ENCODE assay signal across 25 cellular contexts in the genomic region with DNA sequence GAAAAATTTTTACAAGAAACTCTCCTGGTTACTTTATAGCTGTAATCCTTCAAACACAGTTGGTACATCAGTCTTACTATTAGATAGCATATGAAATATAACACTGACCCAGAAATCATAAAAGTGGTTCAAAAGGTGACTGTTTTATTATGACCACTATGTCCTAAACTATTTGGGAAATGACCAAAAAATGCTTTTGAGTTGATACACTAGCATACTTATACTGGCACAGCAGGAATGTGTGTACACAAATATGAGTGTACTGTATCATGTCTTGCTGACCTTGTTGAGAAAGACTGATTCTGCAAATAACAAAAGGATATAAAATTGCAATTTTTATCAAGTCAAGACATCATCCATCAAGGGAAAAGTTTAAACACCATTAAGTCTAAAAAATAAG. TPM values are rescaled to one million over a fixed set of nuclear protein-coding genes. Genes with fewer than 3 reads are reported as not detected.
A peak's percentile ranks its signal among the peaks of the same experiment; 100 is the strongest.
DNase-seq lines count a peak whose midpoint lies in the region; ATAC-seq and TF ChIP-seq lines count a peak whose summit lies in the region.
"Had no signal": no experiment of that assay in that cellular context is flagged by ENCODE, and none has a peak within 500 bp of the region (broad histone marks: within the 10 kb centered on the region; RNA-seq: fewer than 3 reads in every experiment).

No MANE protein-coding gene starts in this region.

- H4K5ac ChIP-seq in IMR-90 (ENCODE audit: low read depth, low read length): no peak overlapping the region

- H3K9ac ChIP-seq in IMR-90 (ENCODE audit: low read depth, low read length): no peak overlapping the region

- no peak overlapping the region for H4K8ac ChIP-seq in IMR-90 (ENCODE audit: low read depth in 2 of 2, low read length in 2 of 2)

- H3K27ac ChIP-seq in IMR-90 (ENCODE audit: insufficient read depth, low read length): no peak overlapping the region
- H3K27ac ChIP-seq: HL-60, RWPE1 had no signal

- H4K91ac ChIP-seq in IMR-90 (ENCODE audit: insufficient read depth, low read depth, low read length): no peak overlapping the region

- CTCF ChIA-PET in IMR-90 (lab: Yijun Ruan, JAX): no interaction called here

- POLR2A ChIA-PET in IMR-90 (lab: Charles Lee; ENCODE audit: unreplicated experiment): no interaction called here

- no peak overlapping the region for H3K4ac ChIP-seq in IMR-90 (ENCODE audit: low read depth, low read length)

- no peak overlapping the region for H2BK20ac ChIP-seq in IMR-90 (ENCODE audit: low read depth, low read length)

- H2BK120ac ChIP-seq in IMR-90 (ENCODE audit: low read depth, low read length): no peak overlapping the region

- no peak overlapping the region for H3K4me2 ChIP-seq in IMR-90 (ENCODE audit: low read depth, low read length)

- no peak overlapping the region for H3K23ac ChIP-seq in IMR-90 (ENCODE audit: low read depth, low read length)

- TF ChIP-seq POLR2A in IMR-90 (IDR thresholded peaks at IDR 0.05; ENCODE audit: low read depth, low read length): no peak

- H3K79me1 ChIP-seq in IMR-90 (ENCODE audit: low read depth in 1 of 2, low read length in 2 of 2): no peaks in the 10 kb centered on the region

- intact Hi-C loops in IMR-90 (cut with micrococcal nuclease): no loop called here

- H2BK15ac ChIP-seq in IMR-90 (ENCODE audit: low read depth, low read length): no peak overlapping the region

- no TSS peak for BruUV-seq in IMR-90 (replicated peaks; lab: Mats Ljungman, UMichigan)

- TF ChIP-seq CTCF in IMR-90 (conservative IDR thresholded peaks at IDR 0.05; ENCODE audit: low read depth, low read length) (no peak), choroid plexus epithelial cell (conservative IDR thresholded peaks at IDR 0.05; ENCODE audit: low read depth, low read length) (no peak)

- H3K14ac ChIP-seq in IMR-90 (replicated peaks; ENCODE audit: low read depth, low read length): no peak overlapping the region

- H3K9me3 ChIP-seq in IMR-90 (ENCODE audit: control insufficient read depth, insufficient read depth, low read length): 0 out of 2 replicates have a peak, but pooled peaks cover 3% of the 10 kb centered on the region
- H3K9me3 ChIP-seq: BE2C had no signal

- no peak overlapping the region for H2AFZ ChIP-seq in IMR-90 (replicated peaks; ENCODE audit: low read length, poor library complexity)

- peaks cover 2% of the 10 kb centered on the region; the same call in 1 of the 2 replicates for H3K4me1 ChIP-seq in IMR-90 (ENCODE audit: control insufficient read depth, insufficient read depth, low read length)
- H3K4me1 ChIP-seq: BE2C had no signal

- TF ChIP-seq RAD21 in IMR-90 (IDR thresholded peaks at IDR 0.05; ENCODE audit: low read length): no peak

- ATAC-seq in IMR-90 (ENCODE audit: low read depth): peak; percentile 80
- ATAC-seq in GM21576 (IDR thresholded peaks at IDR 0.05; ENCODE audit: unreplicated experiment): no peak
- ATAC-seq in HG02588 (IDR thresholded peaks at IDR 0.05; ENCODE audit: unreplicated experiment): no peak
- ATAC-seq: HCT116, Panc1, T-cell had no signal

- H3K9me1 ChIP-seq in IMR-90 (ENCODE audit: insufficient read depth, low read length): 0 out of 2 replicates have a peak, but pooled peaks cover 2% of the 10 kb centered on the region

- H2AK9ac ChIP-seq in IMR-90 (replicated peaks; ENCODE audit: low read depth, low read length, poor library complexity): no peak overlapping the region

- H3K36me3 ChIP-seq in IMR-90 (ENCODE audit: control insufficient read depth, insufficient read depth, low read length): no peaks in the 10 kb centered on the region
- H3K36me3 ChIP-seq: BE2C had no signal

- no peaks in the 10 kb centered on the region for H3K27me3 ChIP-seq in IMR-90 (ENCODE audit: control insufficient read depth, insufficient read depth, low read length)
- H3K27me3 ChIP-seq: BE2C had no signal

- H3K4me3 ChIP-seq in IMR-90 (ENCODE audit: insufficient read depth, low read depth, low read length) (no peak overlapping the region), choroid plexus epithelial cell (ENCODE audit: low read depth, low read length) (no peak overlapping the region)

- no peak overlapping the region for H3K56ac ChIP-seq in IMR-90 (ENCODE audit: extremely low read depth, insufficient read depth, low read length)

- no peaks in the 10 kb centered on the region for H4K20me1 ChIP-seq in IMR-90 (ENCODE audit: insufficient read depth, low read length)

- dilution Hi-C loops in IMR-90 (cut with HindIII; ENCODE audit: low sequenced_read_pairs, unreplicated experiment): no loop called here

- no peak overlapping the region for H2BK5ac ChIP-seq in IMR-90 (ENCODE audit: low read depth, low read length, poor library complexity, severe bottlenecking)

- H2AK5ac ChIP-seq in IMR-90 (ENCODE audit: low read depth, low read length): no peak overlapping the region

- in situ Hi-C loops in IMR-90 (cut with MboI; ENCODE audit: low sequenced_read_pairs): no loop called here

- DNase-seq in EH (ENCODE audit: low read depth): peak; percentile 30
- peak; percentile 11 for DNase-seq in IMR-90
- peak; percentile 23 for DNase-seq in choroid plexus epithelial cell (ENCODE audit: low read depth)
- no peak for DNase-seq in GM03348 (ENCODE audit: low spot score)
- DNase-seq in NCI-H82 (lab: John Stamatoyannopoulos, UW): no peak
- DNase-seq: BE2C; CD8-positive, alpha-beta memory T cell; DMS 273 treated with DMSO at 0.1 percent for 48 hours; DMS79; GOT3; Karpas-422; MV-4-11; NCI-H1105 treated with DMSO at 0.1 percent for 48 hours; NCI-H146; NCI-H1930; NCI-H446; NCI-H526; SHP77; T-cell had no signal

- no peak overlapping the region for H3K18ac ChIP-seq in IMR-90 (ENCODE audit: low read depth, low read length)

TF ChIP-seq in IMR-90, 13 proteins besides CTCF, POLR2A, EP300 and RAD21:
- TF ChIP-seq CHD1 (IDR thresholded peaks at IDR 0.05; ENCODE audit: low read depth, low read length): no peak
- TF ChIP-seq MXI1 (IDR thresholded peaks at IDR 0.05; ENCODE audit: borderline replicate concordance, low read depth, low read length): no peak
- TF ChIP-seq, protein P1, sequence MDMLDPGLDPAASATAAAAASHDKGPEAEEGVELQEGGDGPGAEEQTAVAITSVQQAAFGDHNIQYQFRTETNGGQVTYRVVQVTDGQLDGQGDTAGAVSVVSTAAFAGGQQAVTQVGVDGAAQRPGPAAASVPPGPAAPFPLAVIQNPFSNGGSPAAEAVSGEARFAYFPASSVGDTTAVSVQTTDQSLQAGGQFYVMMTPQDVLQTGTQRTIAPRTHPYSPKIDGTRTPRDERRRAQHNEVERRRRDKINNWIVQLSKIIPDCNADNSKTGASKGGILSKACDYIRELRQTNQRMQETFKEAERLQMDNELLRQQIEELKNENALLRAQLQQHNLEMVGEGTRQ (IDR thresholded peaks at IDR 0.05; ENCODE audit: low read depth, low read length): no peak
- no peak for TF ChIP-seq CEBPB (IDR thresholded peaks at IDR 0.05; ENCODE audit: low read depth, low read length)
- no peak for TF ChIP-seq NFE2L2 (IDR thresholded peaks at IDR 0.05; ENCODE audit: low read depth, low read length)
- TF ChIP-seq MAFK (IDR thresholded peaks at IDR 0.05; ENCODE audit: low read depth, low read length): no peak
- TF ChIP-seq MAZ (IDR thresholded peaks at IDR 0.05; ENCODE audit: borderline replicate concordance, low read depth, low read length): no peak
- no peak for TF ChIP-seq RFX5 (IDR thresholded peaks at IDR 0.05; ENCODE audit: low read depth, low read length)

RNA-seq across cellular contexts. Expression of a gene that starts 24.3 kb away (rescaled TPM):
- 18.6 and 22.5 TPM in 2 replicates for total RNA-seq in IMR-90 (2012; rRNA removed)
- 5.4 and 7.2 TPM in 2 replicates for polyA plus RNA-seq in IMR-90 (2012; rRNA removed)
- 1.7 and 3.9 TPM in 2 replicates for polyA plus RNA-seq in IMR-90 (2012; cell fraction: cytosol; rRNA removed)
- 0.94 and 2.2 TPM in 2 replicates for polyA plus RNA-seq in IMR-90 (2012; cell fraction: nucleus; rRNA removed; ENCODE audit: low replicate concordance)

Comparison
In these comparisons a context has a peak if more than half of its experiments do, and no peak if none do; other contexts are left out.
1. DNase-seq: peak in EH (single experiment), IMR-90 (single experiment) and choroid plexus epithelial cell (single experiment); none in GM03348 (single experiment) and NCI-H82 (single experiment).